In the genomic region with DNA sequence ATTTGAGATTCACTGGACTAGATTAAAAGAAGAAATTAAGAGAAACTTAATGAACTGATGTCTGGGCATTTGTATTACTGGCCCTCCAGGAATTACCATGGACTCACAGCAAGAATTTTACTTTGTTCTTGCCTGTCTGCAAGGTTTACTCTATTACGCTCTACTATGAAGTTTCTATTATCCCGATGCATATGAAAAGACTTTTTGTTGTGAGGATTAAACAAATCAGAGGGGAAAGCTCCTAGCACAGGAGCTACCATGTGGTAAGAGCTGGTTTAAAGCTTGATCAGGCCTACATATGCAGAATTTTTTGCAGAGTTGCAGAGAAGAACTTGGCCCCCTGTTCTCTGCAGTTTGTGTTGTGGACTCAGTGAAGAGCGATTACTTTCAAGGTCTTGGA, we compare ENCODE assay signal across 23 cellular contexts.
A peak's percentile ranks its signal among the peaks of the same experiment; 100 is the strongest.
DNase-seq lines count a peak whose midpoint lies in the region; ATAC-seq and TF ChIP-seq lines count a peak whose summit lies in the region.
"Had no signal": no experiment of that assay in that cellular context is flagged by ENCODE, and none has a peak within 500 bp of the region (broad histone marks: within the 10 kb centered on the region; RNA-seq: fewer than 3 reads in every experiment).

No MANE protein-coding gene starts in this region.

- WGBS in neuronal stem cell (ENCODE audit: extremely low coverage in 2 of 2, insufficient read length in 2 of 2, insufficient replicate concordance in 1 of 2), 2 donors, result no CpG with 5 or more reads among the region's 3 CpGs
- WGBS in testis, 2 donors, result 94 to 97% methylated on average over 3 of the region's 3 CpGs

- POLR2A ChIA-PET in GM10248 (lab: Yijun Ruan, JAX), result no interaction called here

- peaks cover 22 to 32% of the 10 kb centered on the region in 2 donors for H3K4me1 ChIP-seq in neuronal stem cell (ENCODE audit: control insufficient read depth in 2 of 2, insufficient read depth in 1 of 2, low read depth in 1 of 2, low read length in 2 of 2)
- H3K4me1 ChIP-seq in testis, result no peaks in the 10 kb centered on the region
- H3K4me1 ChIP-seq: BE2C; BLaER1 treated with 17β-estradiol and CSF1 and Interleukin-3, amounts not matched to agents 10 nM and 100 nM had no signal

- H2AK5ac ChIP-seq in neuronal stem cell (ENCODE audit: low read depth, low read length), result no peak overlapping the region

- H3K36me3 ChIP-seq in neuronal stem cell (replicated peaks in 1 of 2; ENCODE audit: control insufficient read depth in 2 of 2, insufficient read depth in 2 of 2, low read length in 2 of 2) (no peaks in the 10 kb centered on the region), testis (ENCODE audit: low read depth, missing control alignments) (no peaks in the 10 kb centered on the region)
- H3K36me3 ChIP-seq: BE2C; BLaER1 treated with 17β-estradiol and CSF1 and Interleukin-3, amounts not matched to agents 10 nM and 100 nM had no signal

- H3K4me2 ChIP-seq in neuronal stem cell (ENCODE audit: insufficient read depth, low read length, poor library complexity, severe bottlenecking), result no peak overlapping the region
- H3K4me2 ChIP-seq: A549; BLaER1 treated with 17β-estradiol and CSF1 and Interleukin-3, amounts not matched to agents 10 nM and 100 nM had no signal

- no peak overlapping the region for H3K23ac ChIP-seq in neuronal stem cell (ENCODE audit: low read depth, low read length, poor library complexity)

- TF ChIP-seq CTCF in HFFc6 (IDR thresholded peaks at IDR 0.05), result no peak
- TF ChIP-seq CTCF in mesothelial cell of epicardium (IDR thresholded peaks at IDR 0.05; ENCODE audit: unreplicated experiment), result no peak
- TF ChIP-seq CTCF in GM10248 (IDR thresholded peaks at IDR 0.05; ENCODE audit: control extremely low read depth, extremely low read depth, low read depth, missing control alignments), result no peak
- TF ChIP-seq CTCF in testis (IDR thresholded peaks at IDR 0.05), result no peak

- H3K27me3 Mint-ChIP-seq in HFFc6 (ENCODE audit: insufficient read depth), result no peaks in the 10 kb centered on the region
- H3K27me3 Mint-ChIP-seq in mesothelial cell of epicardium (ENCODE audit: low read depth), result no peaks in the 10 kb centered on the region
- H3K27me3 Mint-ChIP-seq: CD4-positive, alpha-beta T cell had no signal

- no peak overlapping the region for H3K14ac ChIP-seq in neuronal stem cell (ENCODE audit: low read length)

- H3K9ac ChIP-seq in neuronal stem cell (ENCODE audit: low read depth, low read length, poor library complexity), result no peak overlapping the region
- H3K9ac ChIP-seq: BLaER1 treated with 17β-estradiol and CSF1 and Interleukin-3, amounts not matched to agents 10 nM and 100 nM; GM23248 had no signal

- ATAC-seq in GM18498 (IDR thresholded peaks at IDR 0.05; ENCODE audit: unreplicated experiment) (peak; percentile 11), GM21717 (IDR thresholded peaks at IDR 0.05; ENCODE audit: unreplicated experiment) (no peak)
- ATAC-seq: A549, HCT116 had no signal

- no peak overlapping the region for H3K4ac ChIP-seq in neuronal stem cell (ENCODE audit: low read length)

- H3K4me1 Mint-ChIP-seq in HFFc6 (ENCODE audit: low read depth) (peaks cover 59% of the 10 kb centered on the region), mesothelial cell of epicardium (peaks cover 55% of the 10 kb centered on the region)
- H3K4me1 Mint-ChIP-seq: CD14-positive monocyte; CD8-positive, alpha-beta memory T cell had no signal

- H3K9me3 Mint-ChIP-seq in HFFc6 (no peaks in the 10 kb centered on the region), mesothelial cell of epicardium (no peaks in the 10 kb centered on the region)
- H3K9me3 Mint-ChIP-seq: CD4-positive, alpha-beta T cell; CD8-positive, alpha-beta memory T cell had no signal

- no peak overlapping the region for H2BK120ac ChIP-seq in neuronal stem cell (ENCODE audit: low read depth, low read length)

- TF ChIP-seq POLR2A in testis (IDR thresholded peaks at IDR 0.05), result no peak

- DNase-seq in HFFc6 (no peak), mesothelial cell of epicardium (ENCODE audit: low spot score in 2 of 2, unreplicated experiment in 2 of 2) (no peak), neuronal stem cell (ENCODE audit: low spot score) (no peak), GM10248 (ENCODE audit: extremely low spot score) (no peak), testis (no peak)
- DNase-seq: 8988T; ACHN; AML-193; BE2C; CD4-positive, alpha-beta T cell; CD8-positive, alpha-beta memory T cell; DMS 273 treated with DMSO at 0.1 percent for 48 hours; DMS79; EL; GDM1; GM23248; H7 had no signal

- intact Hi-C loops in testis (cut with DNase I; ENCODE audit: low total_unique reads), result no loop called here

- H3K4me3 Mint-ChIP-seq in HFFc6 (peak overlapping the region; percentile 12; the same call in 1 of the 2 replicates), mesothelial cell of epicardium (no peak overlapping the region)
- H3K4me3 Mint-ChIP-seq: CD14-positive monocyte; CD4-positive, alpha-beta T cell; CD8-positive, alpha-beta memory T cell had no signal

- H3K4me3 ChIP-seq in neuronal stem cell (ENCODE audit: low read length in 2 of 2), result no peak overlapping the region
- no peak overlapping the region for H3K4me3 ChIP-seq in testis
- H3K4me3 ChIP-seq: A549; BLaER1 treated with 17β-estradiol and CSF1 and Interleukin-3, amounts not matched to agents 10 nM and 100 nM; GM23248 had no signal

- H4K91ac ChIP-seq in neuronal stem cell (ENCODE audit: low read depth, low read length, poor library complexity), result no peak overlapping the region

- CTCF ChIA-PET in GM10248 (lab: Yijun Ruan, JAX), result interaction anchor here (1.3 to 1.9 kb wide), 2 partner anchors 10 to 22 kb away, joined by 4 to 8 read pairs; no protein-coding TSS in a partner anchor

- no peak overlapping the region for H3K18ac ChIP-seq in neuronal stem cell (ENCODE audit: low read length)

- H3K27ac ChIP-seq in neuronal stem cell (replicated peaks; ENCODE audit: low read length), result peak overlapping the region; percentile 20
- H3K27ac ChIP-seq in testis, result no peak overlapping the region
- H3K27ac ChIP-seq: A549; BLaER1 treated with 17β-estradiol and CSF1 and Interleukin-3, amounts not matched to agents 10 nM and 100 nM; GM23248 had no signal

- H2BK5ac ChIP-seq in neuronal stem cell (ENCODE audit: low read length), result no peak overlapping the region

- H3K36me3 Mint-ChIP-seq in HFFc6 (ENCODE audit: low read depth) (peaks cover 50% of the 10 kb centered on the region), mesothelial cell of epicardium (no peaks in the 10 kb centered on the region)
- H3K36me3 Mint-ChIP-seq: CD14-positive monocyte; CD8-positive, alpha-beta memory T cell had no signal

- no peak overlapping the region for H2BK12ac ChIP-seq in neuronal stem cell (ENCODE audit: low read length)

- no peak overlapping the region for H2AFZ ChIP-seq in neuronal stem cell (ENCODE audit: low read length)

- no peak overlapping the region for H4K8ac ChIP-seq in neuronal stem cell (ENCODE audit: low read depth, low read length)

- no peaks in the 10 kb centered on the region for H3K79me1 ChIP-seq in neuronal stem cell (ENCODE audit: low read depth, low read length)

- no peak overlapping the region; the same call in 1 of the 2 replicates for H3K27ac Mint-ChIP-seq in HFFc6
- peak overlapping the region; percentile 85 for H3K27ac Mint-ChIP-seq in mesothelial cell of epicardium
- H3K27ac Mint-ChIP-seq: CD14-positive monocyte; CD4-positive, alpha-beta T cell; CD8-positive, alpha-beta memory T cell had no signal

- no peak overlapping the region for H2BK15ac ChIP-seq in neuronal stem cell (ENCODE audit: low read length)

- peaks cover 0 to 8% of the 10 kb centered on the region in 2 donors for H3K9me3 ChIP-seq in neuronal stem cell (replicated peaks in 1 of 2; ENCODE audit: control insufficient read depth in 2 of 2, insufficient read depth in 1 of 2, low read depth in 1 of 2, low read length in 2 of 2)
- H3K9me3 ChIP-seq in testis, result no peaks in the 10 kb centered on the region
- H3K9me3 ChIP-seq: A549; BE2C; BLaER1 treated with 17β-estradiol and CSF1 and Interleukin-3, amounts not matched to agents 10 nM and 100 nM had no signal

- H3K27me3 ChIP-seq in neuronal stem cell (ENCODE audit: control insufficient read depth in 3 of 3, insufficient read depth in 3 of 3, low read depth in 1 of 3, low read length in 3 of 3) (no peaks in the 10 kb centered on the region), testis (no peaks in the 10 kb centered on the region)
- H3K27me3 ChIP-seq: BE2C; BLaER1 treated with 17β-estradiol and CSF1 and Interleukin-3, amounts not matched to agents 10 nM and 100 nM had no signal
